1 cellular context compared by ENCODE assay signal in genomic region chr3:57164217-57164605, GRCh38.
A peak's percentile ranks its signal among the peaks of the same experiment; 100 is the strongest.
TF ChIP-seq lines count a peak whose summit lies in the region.

No MANE protein-coding gene starts in this region.

TF ChIP-seq in HepG2, 621 proteins besides CTCF, POLR2A, EP300 and RAD21 (continued from another document):
- TF ChIP-seq ZNF629 (CRISPR knock-in tag; conservative IDR thresholded peaks at IDR 0.05) = peak; percentile 50; the same call in 1 of the 2 replicates
- TF ChIP-seq ZFYVE20 (CRISPR knock-in tag; IDR thresholded peaks at IDR 0.05; ENCODE audit: borderline replicate concordance, low read depth) = no peak
- TF ChIP-seq TEF (CRISPR knock-in tag; IDR thresholded peaks at IDR 0.05) = no peak
- no peak for TF ChIP-seq MYNN (CRISPR knock-in tag; IDR thresholded peaks at IDR 0.05; ENCODE audit: low read depth)
- TF ChIP-seq PHB2 (IDR thresholded peaks at IDR 0.05; ENCODE audit: partially characterized antibody) = no peak
- TF ChIP-seq KDM1A (CRISPR knock-in tag; IDR thresholded peaks at IDR 0.05) = no peak
- TF ChIP-seq SNAPC4 (CRISPR knock-in tag; IDR thresholded peaks at IDR 0.05) = no peak
- 0 out of 2 replicates have a peak, but pooled peaks have one; percentile 16 for TF ChIP-seq ZNF333 (CRISPR knock-in tag; IDR thresholded peaks at IDR 0.05; ENCODE audit: borderline replicate concordance)
- no peak for TF ChIP-seq NR3C1 (CRISPR knock-in tag; IDR thresholded peaks at IDR 0.05)
- no peak for TF ChIP-seq THAP8 (CRISPR knock-in tag; IDR thresholded peaks at IDR 0.05; ENCODE audit: borderline replicate concordance)
- 0 out of 2 replicates have a peak, but pooled peaks have one; percentile 82 for TF ChIP-seq EZH2 (conservative IDR thresholded peaks at IDR 0.05; ENCODE audit: low read depth, low read length)
